In the genomic region with DNA sequence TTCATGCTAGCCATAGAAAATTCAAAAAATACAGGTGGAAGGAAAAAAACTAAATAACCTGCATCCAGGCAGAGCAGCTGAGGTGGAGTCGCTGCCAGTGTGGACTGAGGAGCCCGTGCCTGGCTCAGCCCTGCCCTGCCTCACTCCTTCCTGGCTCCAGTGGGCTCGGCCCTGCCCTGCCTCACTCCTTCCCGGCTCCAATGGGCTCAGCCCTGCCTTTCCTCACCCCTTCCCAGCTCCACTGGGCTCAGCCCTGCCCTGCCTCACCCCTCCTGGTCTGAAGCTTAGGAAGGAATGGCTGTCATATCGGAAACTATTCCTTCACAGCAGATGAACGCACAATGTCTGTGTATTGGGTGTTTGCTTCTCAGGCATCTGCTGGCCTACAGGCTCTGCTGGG, we compare ENCODE assay signal across 19 cellular contexts.
DNase-seq lines count a peak whose midpoint lies in the region; ATAC-seq, FAIRE-seq and TF ChIP-seq lines count a peak whose summit lies in the region.
"Had no signal": no experiment of that assay in that cellular context is flagged by ENCODE, and none has a peak within 500 bp of the region (broad histone marks: within the 10 kb centered on the region; RNA-seq: fewer than 3 reads in every experiment).

No MANE protein-coding gene starts in this region.

- no peaks in the 10 kb centered on the region for H3K9me3 ChIP-seq in HepG2 (ENCODE audit: low read length)
- H3K9me3 ChIP-seq in sigmoid colon: no peaks in the 10 kb centered on the region
- no peaks in the 10 kb centered on the region for H3K9me3 ChIP-seq in aorta (ENCODE audit: control insufficient read depth, low read length)
- no peaks in the 10 kb centered on the region for H3K9me3 ChIP-seq in CD4-positive, alpha-beta memory T cell (ENCODE audit: control insufficient read depth in 1 of 2, low read length in 2 of 2)
- no peaks in the 10 kb centered on the region for H3K9me3 ChIP-seq in hepatocyte (ENCODE audit: low read depth)

- H3K36me3 ChIP-seq in HepG2 (replicated peaks in 1 of 2; ENCODE audit: control insufficient read depth in 1 of 2, insufficient read depth in 2 of 2, low read length in 2 of 2): no peaks in the 10 kb centered on the region
- no peaks in the 10 kb centered on the region for H3K36me3 ChIP-seq in sigmoid colon
- H3K36me3 ChIP-seq in aorta (ENCODE audit: control insufficient read depth in 1 of 2, insufficient read depth in 2 of 2, low read length in 1 of 2): no peaks in the 10 kb centered on the region
- no peaks in the 10 kb centered on the region for H3K36me3 ChIP-seq in CD4-positive, alpha-beta memory T cell (ENCODE audit: insufficient read depth, low read length)
- H3K36me3 ChIP-seq in hepatocyte (replicated peaks; ENCODE audit: insufficient read depth, low read depth): no peaks in the 10 kb centered on the region

- 21% methylated on average over 6 of the region's 6 CpGs for WGBS in HepG2 (ENCODE audit: low lambda C conversion rate)
- 80 to 84% methylated on average over 6 of the region's 6 CpGs for WGBS in sigmoid colon, 2 donors
- 51 to 66% methylated on average over 6 of the region's 6 CpGs for WGBS in aorta, 2 donors
- WGBS in hepatocyte (ENCODE audit: low lambda C conversion rate, missing lambda C conversion rate): 98% methylated on average over 6 of the region's 6 CpGs

- no peaks in the 10 kb centered on the region for H3K9me3 Mint-ChIP-seq in endothelial cell (ENCODE audit: unreplicated experiment)
- H3K9me3 Mint-ChIP-seq in CD4-positive, alpha-beta memory T cell: peaks cover 0 to 2% (median 0%) of the 10 kb centered on the region in 8 donors

- H4K20me1 ChIP-seq in HepG2 (ENCODE audit: insufficient read depth, low read length) (no peaks in the 10 kb centered on the region), hepatocyte (ENCODE audit: insufficient read depth, poor library complexity, severe bottlenecking) (no peaks in the 10 kb centered on the region)

- no peak overlapping the region for H3K4me3 ChIP-seq in HepG2 (replicated peaks in 1 of 3; ENCODE audit: insufficient read depth in 1 of 3, low read depth in 2 of 3, low read length in 3 of 3)
- no peak overlapping the region for H3K4me3 ChIP-seq in sigmoid colon
- no peak overlapping the region for H3K4me3 ChIP-seq in aorta (ENCODE audit: low read length in 2 of 2)
- H3K4me3 ChIP-seq in CD4-positive, alpha-beta memory T cell (ENCODE audit: low read length in 2 of 2): no peak overlapping the region
- H3K4me3 ChIP-seq in hepatocyte: no peak overlapping the region

- no peaks in the 10 kb centered on the region for H3K4me1 Mint-ChIP-seq in endothelial cell (ENCODE audit: unreplicated experiment)
- no peaks in the 10 kb centered on the region for H3K4me1 Mint-ChIP-seq in CD4-positive, alpha-beta memory T cell
- H3K4me1 Mint-ChIP-seq: CD4-positive, CD25-positive, alpha-beta regulatory T cell had no signal

- no peak overlapping the region for H2AFZ ChIP-seq in HepG2 (ENCODE audit: low read length)
- H2AFZ ChIP-seq in hepatocyte: no peak overlapping the region

- ATAC-seq in HepG2 (no peak), aorta (ENCODE audit: low FRiP score) (no peak)

- CTCF ChIA-PET in HepG2 (lab: Yijun Ruan, JAX; ENCODE audit: low intra/inter-chr PET ratio, low total read pairs): no interaction called here
- CTCF ChIA-PET in CD4-positive, alpha-beta memory T cell (lab: Charles Lee; ENCODE audit: partially characterized antibody): no interaction called here

- no peak for TF ChIP-seq RAD21 in HepG2 (CRISPR knock-in tag; IDR thresholded peaks at IDR 0.05)

- H3K4me1 ChIP-seq in HepG2 (ENCODE audit: insufficient read depth, low read length): no peaks in the 10 kb centered on the region
- peaks cover 0 to 42% (median 33%) of the 10 kb centered on the region in 4 donors for H3K4me1 ChIP-seq in sigmoid colon
- H3K4me1 ChIP-seq in aorta (ENCODE audit: control insufficient read depth in 1 of 2, insufficient read depth in 2 of 2, low read length in 2 of 2): peaks cover 0 to 4% of the 10 kb centered on the region in 2 donors
- H3K4me1 ChIP-seq in CD4-positive, alpha-beta memory T cell (ENCODE audit: insufficient read depth, low read length): no peaks in the 10 kb centered on the region
- peaks cover 2% of the 10 kb centered on the region for H3K4me1 ChIP-seq in hepatocyte (ENCODE audit: insufficient read depth)

- POLR2A ChIA-PET in HepG2 (lab: Yijun Ruan, JAX): no interaction called here
- POLR2A ChIA-PET in CD4-positive, alpha-beta memory T cell (lab: Charles Lee; ENCODE audit: partially characterized antibody): no interaction called here

- no peak overlapping the region for H3K9ac ChIP-seq in HepG2 (ENCODE audit: insufficient read depth, low read depth, low read length)

- TF ChIP-seq CTCF in endothelial cell (IDR thresholded peaks at IDR 0.05; ENCODE audit: unreplicated experiment) (no peak), HepG2 (CRISPR knock-in tag; IDR thresholded peaks at IDR 0.05) (no peak), sigmoid colon (IDR thresholded peaks at IDR 0.05) (no peak), hepatocyte (IDR thresholded peaks at IDR 0.05; ENCODE audit: poor library complexity) (no peak)

- H3K9me2 ChIP-seq in hepatocyte (replicated peaks; ENCODE audit: insufficient read depth): no peaks in the 10 kb centered on the region

- peak overlapping the region; percentile 24 for H3K27ac Mint-ChIP-seq in endothelial cell (ENCODE audit: unreplicated experiment)
- H3K27ac Mint-ChIP-seq in CD4-positive, alpha-beta memory T cell: no peak overlapping the region
- H3K27ac Mint-ChIP-seq: CD4-positive, CD25-positive, alpha-beta regulatory T cell had no signal

- H3K79me2 ChIP-seq in HepG2 (ENCODE audit: insufficient read depth, low read length): no peaks in the 10 kb centered on the region
- no peaks in the 10 kb centered on the region for H3K79me2 ChIP-seq in hepatocyte

- no TSS peak for BruUV-seq in HepG2 (replicated peaks; lab: Mats Ljungman, UMichigan)

- H3K27me3 ChIP-seq in HepG2 (ENCODE audit: control insufficient read depth in 1 of 2, insufficient read depth in 2 of 2, low read length in 2 of 2) (peaks cover 16 to 83% of the 10 kb centered on the region in 2 experiments), sigmoid colon (no peaks in the 10 kb centered on the region), aorta (ENCODE audit: control insufficient read depth in 1 of 2, insufficient read depth in 2 of 2, low read length in 1 of 2) (no peaks in the 10 kb centered on the region), hepatocyte (peaks cover 5% of the 10 kb centered on the region)
- H3K27me3 ChIP-seq in CD4-positive, alpha-beta memory T cell (ENCODE audit: insufficient read depth, low read length): no peaks in the 10 kb centered on the region

- H3K4me2 ChIP-seq in HepG2 (ENCODE audit: low read depth, low read length): no peak overlapping the region
- no peak overlapping the region for H3K4me2 ChIP-seq in hepatocyte

- in situ Hi-C loops in HepG2 (cut with HindIII; ENCODE audit: extremely low pct_ligation_motif_present, low pct_unique_long_range_greater_than_20kb): no loop called here

- TF ChIP-seq POLR2A in HepG2 (IDR thresholded peaks at IDR 0.05; ENCODE audit: insufficient read depth in 1 of 2, low read depth in 2 of 2, low read length in 2 of 2): no peak
- no peak for TF ChIP-seq POLR2A in sigmoid colon (IDR thresholded peaks at IDR 0.05)

- intact Hi-C loops in HepG2 (cut with micrococcal nuclease; ENCODE audit: unreplicated experiment) (no loop called here), sigmoid colon (cut with DNase I) (no loop called here), aorta (cut with DNase I) (loop anchor here in 1 of 2 donors (5.0 kb wide), 1 partner anchor 56 kb away; no protein-coding TSS in a partner anchor)
- intact Hi-C loops in CD4-positive, alpha-beta memory T cell (cut with micrococcal nuclease): no loop called here

- H3K27ac ChIP-seq in HepG2 (ENCODE audit: extremely low read length, insufficient read depth, low read length) (no peak overlapping the region), sigmoid colon (peak overlapping the region in 3 of 4 donors; percentile 55 to 73 (median 66)), aorta (ENCODE audit: low read depth in 1 of 2, low read length in 2 of 2) (peak overlapping the region; percentile 0 to 90), hepatocyte (no peak overlapping the region)
- no peak overlapping the region for H3K27ac ChIP-seq in CD4-positive, alpha-beta memory T cell (ENCODE audit: low read depth, low read length)

- no peaks in the 10 kb centered on the region for H3K27me3 Mint-ChIP-seq in endothelial cell (ENCODE audit: unreplicated experiment)
- peaks cover 0 to 2% of the 10 kb centered on the region in 2 donors for H3K27me3 Mint-ChIP-seq in CD4-positive, alpha-beta memory T cell
- H3K27me3 Mint-ChIP-seq: CD4-positive, CD25-positive, alpha-beta regulatory T cell had no signal

- no peak overlapping the region for H3K4me3 Mint-ChIP-seq in endothelial cell (ENCODE audit: unreplicated experiment)
- H3K4me3 Mint-ChIP-seq in CD4-positive, alpha-beta memory T cell: no peak overlapping the region
- H3K4me3 Mint-ChIP-seq: CD4-positive, CD25-positive, alpha-beta regulatory T cell had no signal

- TF ChIP-seq EP300 in HepG2 (IDR thresholded peaks at IDR 0.05; ENCODE audit: low read depth in 2 of 2, low read length in 2 of 2) (no peak), HepG2 (CRISPR knock-in tag; IDR thresholded peaks at IDR 0.05; ENCODE audit: borderline replicate concordance) (no peak), sigmoid colon (IDR thresholded peaks at IDR 0.05) (no peak)

- no peaks in the 10 kb centered on the region for H3K36me3 Mint-ChIP-seq in endothelial cell (ENCODE audit: low read depth, unreplicated experiment)
- no peaks in the 10 kb centered on the region for H3K36me3 Mint-ChIP-seq in CD4-positive, alpha-beta memory T cell
- H3K36me3 Mint-ChIP-seq: CD4-positive, CD25-positive, alpha-beta regulatory T cell had no signal

- no peak for FAIRE-seq in HepG2 (lab: Jason Lieb, UNC)
- FAIRE-seq: H54 had no signal

- DNase-seq in endothelial cell (ENCODE audit: low spot score) (no peak), HepG2 (ENCODE audit: low spot score) (no peak), sigmoid colon (no peak), aorta (peak in 1 of 2 donors; percentile 52), hepatocyte (ENCODE audit: low spot score) (no peak), epidermal melanocyte (ENCODE audit: insufficient read length, low spot score) (no peak)
- no peak for DNase-seq in CD4-positive, alpha-beta memory T cell
- DNase-seq: CD4-positive, CD25-positive, alpha-beta regulatory T cell; COR-L47; Kasumi-1; NCI-H1417; NCI-H1694 treated with DMSO at 0.1 percent for 48 hours; NCI-H2081 treated with DMSO at 0.1 percent for 48 hours; NCI-H2171 treated with DMSO at 0.1 percent for 48 hours; NCI-H524 treated with DMSO at 0.1 percent for 48 hours; NCI-H82; OCI-M1; Right ventricle myocardium superior had no signal

TF ChIP-seq in HepG2, 621 proteins besides CTCF, POLR2A, EP300 and RAD21:
- TF ChIP-seq EZH2 (conservative IDR thresholded peaks at IDR 0.05; ENCODE audit: low read depth, low read length) (peak; percentile 24; the same call in 1 of the 2 replicates), ZBTB21 (CRISPR knock-in tag; IDR thresholded peaks at IDR 0.05) (no peak)
TF ChIP-seq in HepG2: peak in this region for 1.

Comparison
In these comparisons a context has a peak if more than half of its experiments do, and no peak if none do; other contexts are left out.
1. H3K27ac ChIP-seq: peak in sigmoid colon (3 of 4) and aorta (2 of 2); none in HepG2 (single experiment), CD4-positive, alpha-beta memory T cell (single experiment) and hepatocyte (single experiment).